Comparison of ENCODE assay signal across 8 cellular contexts in the genomic region with DNA sequence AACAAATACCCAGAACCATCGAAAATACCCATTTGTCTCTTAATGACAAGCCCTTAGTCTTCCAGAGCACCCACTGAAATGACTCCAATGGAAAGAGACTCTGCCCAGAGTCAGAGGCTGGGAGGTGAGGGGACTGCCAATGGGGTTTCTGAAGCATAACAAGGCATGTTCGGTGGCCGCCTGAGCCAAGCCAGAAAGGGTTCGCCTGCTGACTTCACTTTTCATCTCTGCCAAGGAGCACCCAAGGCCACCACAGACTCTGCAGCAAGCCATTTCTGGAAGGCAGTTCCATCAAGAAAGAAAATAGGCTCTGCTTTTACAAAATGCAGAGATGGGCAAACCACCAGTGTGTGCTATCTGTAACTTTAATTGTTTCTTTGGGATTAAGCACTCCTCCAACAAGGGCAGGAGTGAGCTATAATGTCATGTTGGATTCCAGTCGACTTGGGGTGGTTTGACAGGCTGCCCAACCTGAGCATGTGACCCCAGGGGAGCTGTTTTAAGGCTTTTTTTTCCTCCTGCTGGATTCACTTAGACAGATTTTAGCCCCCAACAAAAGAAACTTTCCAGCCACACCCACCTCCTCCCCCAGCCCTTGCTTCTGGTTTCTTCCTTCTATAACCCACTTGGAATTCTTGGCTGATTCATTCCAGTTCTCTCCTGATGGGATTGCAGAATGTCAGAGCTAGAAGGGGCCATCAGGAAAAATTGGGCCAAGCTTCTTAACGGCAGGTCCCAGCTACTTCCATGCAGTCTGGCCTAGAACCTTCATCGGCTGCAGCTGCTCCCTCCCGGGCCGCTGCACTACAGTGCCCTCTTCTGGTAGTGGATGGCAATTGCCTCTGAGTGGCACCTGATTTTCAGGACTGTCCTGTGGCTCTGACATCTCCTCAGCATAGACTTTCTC. TPM values are rescaled to one million over a fixed set of nuclear protein-coding genes. Genes with fewer than 3 reads are reported as not detected.
DNase-seq lines count a peak whose midpoint lies in the region; ATAC-seq and TF ChIP-seq lines count a peak whose summit lies in the region.

No MANE protein-coding gene starts in this region.

- H3K4me2 ChIP-seq in parathyroid adenoma (ENCODE audit: low read length) = no peak overlapping the region

- H3K9ac ChIP-seq in parathyroid adenoma = no peak overlapping the region

- ATAC-seq in GM19328 (IDR thresholded peaks at IDR 0.05; ENCODE audit: unreplicated experiment) (peak; percentile 57), HG03460 (IDR thresholded peaks at IDR 0.05; ENCODE audit: unreplicated experiment) (no peak)

- no peaks in the 10 kb centered on the region for H3K27me3 ChIP-seq in BE2C
- H3K27me3 ChIP-seq in SJCRH30 = no peaks in the 10 kb centered on the region
- no peaks in the 10 kb centered on the region for H3K27me3 ChIP-seq in parathyroid adenoma (ENCODE audit: control insufficient read depth, insufficient read depth, low read length)

- DNase-seq in BE2C = peak; percentile 66
- DNase-seq in LNCaP clone FGC (ENCODE audit: low read depth) = no peak
- peak; percentile 45 to 77 for DNase-seq in SJCRH30
- peak; percentile 89 for DNase-seq in activated effector memory CD4-positive, alpha-beta T cell treated with anti-CD3 and anti-CD28 coated beads, Interleukin-2, amount 50 U/mL, for 16 hours
- peak; percentile 83 for DNase-seq in germinal center (ENCODE audit: low spot score)

- H3K4me1 ChIP-seq in BE2C (no peaks in the 10 kb centered on the region), SJCRH30 (no peaks in the 10 kb centered on the region), parathyroid adenoma (peaks cover 34% of the 10 kb centered on the region)

- H3K9me3 ChIP-seq in BE2C (no peaks in the 10 kb centered on the region), SJCRH30 (replicated peaks) (no peaks in the 10 kb centered on the region), parathyroid adenoma (ENCODE audit: control insufficient read depth, low read length) (no peaks in the 10 kb centered on the region)

- H2AFZ ChIP-seq in parathyroid adenoma = peak overlapping the region; percentile 80

- H3K79me2 ChIP-seq in parathyroid adenoma = peaks cover 9% of the 10 kb centered on the region

- H3K36me3 ChIP-seq in BE2C (no peaks in the 10 kb centered on the region), SJCRH30 (no peaks in the 10 kb centered on the region), parathyroid adenoma (ENCODE audit: control insufficient read depth, insufficient read depth, low read length) (no peaks in the 10 kb centered on the region)

- no peak overlapping the region for H3K27ac ChIP-seq in SJCRH30
- peak overlapping the region; percentile 8 for H3K27ac ChIP-seq in parathyroid adenoma

- H3K4me3 ChIP-seq in BE2C (ENCODE audit: low read depth, low read length) (no peak overlapping the region), LNCaP clone FGC (ENCODE audit: low read depth, low read length) (no peak overlapping the region), SJCRH30 (no peak overlapping the region), parathyroid adenoma (ENCODE audit: low read depth, low read length) (no peak overlapping the region)

- TF ChIP-seq CTCF in BE2C (IDR thresholded peaks at IDR 0.05; ENCODE audit: low read depth, low read length) (peak; percentile 92), LNCaP clone FGC (IDR thresholded peaks at IDR 0.05; ENCODE audit: control insufficient read depth, extremely low read depth, insufficient read depth) (peak; percentile 96), parathyroid adenoma (IDR thresholded peaks at IDR 0.05) (peak; percentile 97)

RNA-seq across cellular contexts. Expression of gene CKAP4, which starts 24.1 kb away (rescaled TPM):
- 41.7 TPM for polyA plus RNA-seq in BE2C (2012; ENCODE audit: insufficient read depth, insufficient read length, low read depth)
- total RNA-seq in SJCRH30 (2014; rRNA removed; shearing (Covaris generic)) = 47.8 and 50.7 TPM in 2 replicates
